14 cellular contexts compared by ENCODE assay signal in the genomic region with DNA sequence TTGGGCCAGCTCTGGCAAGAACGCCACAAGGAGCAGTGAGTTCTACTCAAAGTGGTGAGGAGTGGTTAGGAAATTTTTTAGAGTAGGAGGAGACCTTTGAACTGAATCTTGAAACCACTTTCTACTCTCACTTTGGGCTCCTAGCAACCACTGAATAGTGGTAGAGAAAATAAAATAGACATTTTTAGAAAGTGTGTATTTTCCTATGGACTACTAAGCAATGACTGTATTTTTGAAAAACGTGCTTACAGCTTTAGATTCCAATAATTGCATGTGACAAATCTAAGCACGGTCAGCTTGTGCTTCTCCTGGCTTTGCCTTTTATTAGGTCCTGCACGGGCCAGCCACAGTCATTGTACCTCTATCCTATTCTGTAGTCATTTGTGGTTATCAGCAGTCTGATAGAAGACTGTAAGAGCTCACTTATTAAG. TPM values are rescaled to one million over a fixed set of nuclear protein-coding genes. Genes with fewer than 3 reads are reported as not detected.
DNase-seq lines count a peak whose midpoint lies in the region; ATAC-seq, FAIRE-seq and TF ChIP-seq lines count a peak whose summit lies in the region.
"Had no signal": no experiment of that assay in that cellular context is flagged by ENCODE, and none has a peak within 500 bp of the region (broad histone marks: within the 10 kb centered on the region; RNA-seq: fewer than 3 reads in every experiment).

No MANE protein-coding gene starts in this region.

- CTCF ChIA-PET in GM12878 (lab: Yijun Ruan, JAX): interaction anchor here (0.6 to 2.6 kb wide), 9 partner anchors 9 to 151 kb away, joined by 3 to 11 read pairs (median 4); no protein-coding TSS in a partner anchor

- no peaks in the 10 kb centered on the region for H4K20me1 ChIP-seq in GM12878 (ENCODE audit: control insufficient read depth, insufficient read depth)

- 0 out of 2 replicates have a peak, but pooled peaks have one; percentile 4 for TF ChIP-seq RAD21 in GM12878 (IDR thresholded peaks at IDR 0.05; ENCODE audit: insufficient read depth, low read depth, low read length)

- no peaks in the 10 kb centered on the region for H3K9me3 Mint-ChIP-seq in activated T-cell treated with anti-CD3 and anti-CD28 coated beads, Interleukin-2, amount 50 U/mL, for 4 hours
- H3K9me3 Mint-ChIP-seq in activated T-cell treated with anti-CD3 and anti-CD28 coated beads, Interleukin-2, amount 50 U/mL, for 24 hours: no peaks in the 10 kb centered on the region
- H3K9me3 Mint-ChIP-seq in type B pancreatic cell: no peaks in the 10 kb centered on the region

- SMC1A ChIA-PET in GM12878 (lab: Charles Lee; ENCODE audit: uncharacterized antibody, unreplicated experiment): interaction anchor here (0.8 to 7.8 kb wide), 21 partner anchors 6 to 151 kb away, joined by 3 to 77 read pairs (median 6); a partner anchor contains a TSS

- ATAC-seq in activated T-cell treated with anti-CD3 and anti-CD28 coated beads, Interleukin-2, amount 50 U/mL, for 4 hours: peak; percentile 38 to 61
- ATAC-seq in HG02884 (IDR thresholded peaks at IDR 0.05; ENCODE audit: unreplicated experiment): peak; percentile 52
- peak; percentile 69 for ATAC-seq in GM12878

- in situ Hi-C loops in GM12878 (cut with MboI): no loop called here

- H3K27ac Mint-ChIP-seq in activated T-cell treated with anti-CD3 and anti-CD28 coated beads, Interleukin-2, amount 50 U/mL, for 24 hours: no peak overlapping the region
- peak overlapping the region; percentile 2 for H3K27ac Mint-ChIP-seq in type B pancreatic cell

- peak overlapping the region; percentile 83 for H3K4me2 ChIP-seq in GM12878 (ENCODE audit: control insufficient read depth, insufficient read depth)

- no peak overlapping the region for H3K4me3 Mint-ChIP-seq in activated T-cell treated with anti-CD3 and anti-CD28 coated beads, Interleukin-2, amount 50 U/mL, for 4 hours
- H3K4me3 Mint-ChIP-seq in activated T-cell treated with anti-CD3 and anti-CD28 coated beads, Interleukin-2, amount 50 U/mL, for 24 hours: no peak overlapping the region
- H3K4me3 Mint-ChIP-seq in type B pancreatic cell: no peak overlapping the region

- POLR2A ChIA-PET in GM12878 (lab: Charles Lee): interaction anchor here (1.0 to 3.0 kb wide), 12 partner anchors 9 to 151 kb away, joined by 3 to 15 read pairs (median 4); no protein-coding TSS in a partner anchor

- no peaks in the 10 kb centered on the region for H3K36me3 Mint-ChIP-seq in activated T-cell treated with anti-CD3 and anti-CD28 coated beads, Interleukin-2, amount 50 U/mL, for 4 hours (ENCODE audit: insufficient read depth)
- no peaks in the 10 kb centered on the region for H3K36me3 Mint-ChIP-seq in activated T-cell treated with anti-CD3 and anti-CD28 coated beads, Interleukin-2, amount 50 U/mL, for 24 hours (ENCODE audit: low read depth)
- no peaks in the 10 kb centered on the region for H3K36me3 Mint-ChIP-seq in type B pancreatic cell

- TF ChIP-seq POLR2A in GM12878 (IDR thresholded peaks at IDR 0.05; ENCODE audit: low read depth, low read length): no peak
- no peak for TF ChIP-seq POLR2A in ovary (IDR thresholded peaks at IDR 0.05)

- no peaks in the 10 kb centered on the region for H3K27me3 Mint-ChIP-seq in activated T-cell treated with anti-CD3 and anti-CD28 coated beads, Interleukin-2, amount 50 U/mL, for 4 hours (ENCODE audit: low read depth)
- H3K27me3 Mint-ChIP-seq in activated T-cell treated with anti-CD3 and anti-CD28 coated beads, Interleukin-2, amount 50 U/mL, for 24 hours: peaks cover 10% of the 10 kb centered on the region
- peaks cover 7% of the 10 kb centered on the region for H3K27me3 Mint-ChIP-seq in type B pancreatic cell

- no peak for FAIRE-seq in GM12878 (lab: Jason Lieb, UNC)
- FAIRE-seq in urothelium cell line (lab: Jason Lieb, UNC): no peak
- FAIRE-seq: A204.1, H54 had no signal

- peaks cover 70% of the 10 kb centered on the region for H3K4me1 Mint-ChIP-seq in activated T-cell treated with anti-CD3 and anti-CD28 coated beads, Interleukin-2, amount 50 U/mL, for 4 hours (ENCODE audit: low read depth)
- peaks cover 68% of the 10 kb centered on the region for H3K4me1 Mint-ChIP-seq in activated T-cell treated with anti-CD3 and anti-CD28 coated beads, Interleukin-2, amount 50 U/mL, for 24 hours (ENCODE audit: low read depth)
- H3K4me1 Mint-ChIP-seq in type B pancreatic cell (ENCODE audit: unreplicated experiment): no peaks in the 10 kb centered on the region

- H3K4me1 ChIP-seq in GM12878 (ENCODE audit: control insufficient read depth, insufficient read depth, low read length): peaks cover 88% of the 10 kb centered on the region
- no peaks in the 10 kb centered on the region for H3K4me1 ChIP-seq in ovary (ENCODE audit: insufficient read depth)

- H3K9me3 ChIP-seq in GM12878 (replicated peaks; ENCODE audit: control insufficient read depth, insufficient read depth, low read length): peaks cover 2% of the 10 kb centered on the region; the same call in 2 of the 3 replicates
- no peaks in the 10 kb centered on the region for H3K9me3 ChIP-seq in ovary

- H3K27ac ChIP-seq in GM12878 (ENCODE audit: control insufficient read depth, insufficient read depth) (peak overlapping the region; percentile 77), ovary (no peak overlapping the region)

- TF ChIP-seq EP300 in GM12878 (IDR thresholded peaks at IDR 0.05; ENCODE audit: borderline replicate concordance in 1 of 2, control insufficient read depth in 1 of 2, low read depth in 2 of 2, low read length in 2 of 2) (no peak), ovary (IDR thresholded peaks at IDR 0.05) (no peak)

- TF ChIP-seq CTCF in GM12878 (IDR thresholded peaks at IDR 0.05 in 2 of 3, conservative IDR thresholded peaks at IDR 0.05 in 1 of 3; ENCODE audit: control insufficient read depth in 2 of 3, extremely low read depth in 1 of 3, insufficient read depth in 1 of 3, low read depth in 3 of 3, low read length in 3 of 3) (no peak), type B pancreatic cell (conservative IDR thresholded peaks at IDR 0.05) (no peak), ovary (IDR thresholded peaks at IDR 0.05) (no peak)

- peak overlapping the region; percentile 13 for H2AFZ ChIP-seq in GM12878 (ENCODE audit: control insufficient read depth, low read depth, low read length)

- H3K27me3 ChIP-seq in GM12878 (replicated peaks in 1 of 2; ENCODE audit: control insufficient read depth in 2 of 2, insufficient read depth in 2 of 2, low read length in 1 of 2): no peaks in the 10 kb centered on the region
- H3K27me3 ChIP-seq in ovary: no peaks in the 10 kb centered on the region

- intact Hi-C loops in GM12878 (cut with micrococcal nuclease; ENCODE audit: unreplicated experiment): no loop called here
- intact Hi-C loops in ovary (cut with DNase I): no loop called here

- peak overlapping the region; percentile 22 for H3K9ac ChIP-seq in GM12878 (ENCODE audit: control insufficient read depth, insufficient read depth, low read length)

- H3K36me3 ChIP-seq in GM12878 (ENCODE audit: control insufficient read depth in 2 of 2, insufficient read depth in 2 of 2, low read length in 1 of 2) (no peaks in the 10 kb centered on the region), ovary (no peaks in the 10 kb centered on the region)

- 3% methylated on average over 4 of the region's 4 CpGs for WGBS in GM12878 (ENCODE audit: insufficient coverage, insufficient replicate concordance, low lambda C conversion rate, missing lambda C conversion rate)
- WGBS in ovary, 3 donors: 21 to 40% (median 39%) methylated on average over 4 of the region's 4 CpGs

- DNase-seq in activated T-cell treated with anti-CD3 and anti-CD28 coated beads, Interleukin-2, amount 50 U/mL, for 4 hours: no peak
- no peak for DNase-seq in activated T-cell treated with anti-CD3 and anti-CD28 coated beads, Interleukin-2, amount 50 U/mL, for 24 hours
- DNase-seq in GM12878 (ENCODE audit: low read depth, low spot score) (no peak), type B pancreatic cell (ENCODE audit: extremely low spot score, unreplicated experiment) (no peak), ovary (no peak), urothelium cell line (ENCODE audit: low spot score) (no peak), SKM-1 treated with dmso at 0.1 percent for 144 hours (lab: John Stamatoyannopoulos, UW; ENCODE audit: unreplicated experiment) (no peak)
- DNase-seq: activated T-cell treated with anti-CD3 and anti-CD28 coated beads for 4 hours, head of caudate nucleus, NCI-H446 treated with DMSO at 0.1 percent for 48 hours had no signal

- RAD21 ChIA-PET in GM12878 (lab: Charles Lee; ENCODE audit: unreplicated experiment): interaction anchor here (0.6 to 7.3 kb wide), 25 partner anchors 8 to 138 kb away, joined by 3 to 80 read pairs (median 4); a partner anchor contains a TSS

- H3K4me3 ChIP-seq in GM12878 (peak overlapping the region; percentile 7; the same call in 1 of the 2 replicates), ovary (no peak overlapping the region)

- BruUV-seq in GM12878 (replicated peaks; lab: Mats Ljungman, UMichigan): no TSS peak

- H3K79me2 ChIP-seq in GM12878 (ENCODE audit: control insufficient read depth, insufficient read depth, low read length): no peaks in the 10 kb centered on the region; the same call in none of the 2 replicates

RNA-seq across cellular contexts. Expression of a gene that starts 8.7 kb away (rescaled TPM):
- 10 to 100 TPM in 2 of 3 donors, 1 to 10 TPM in 1; 8.9 to 12.0 (median 11.9) TPM for total RNA-seq in activated T-cell treated with anti-CD3 and anti-CD28 coated beads, Interleukin-2, amount 50 U/mL, for 4 hours
- 290 and 314 TPM in 2 replicates for total RNA-seq in GM12878 (2013; cell fraction: nucleolus; rRNA removed)
- total RNA-seq in GM12878 (2014; rRNA removed) (121 and 148 TPM in 2 replicates), GM12878 (2014; rRNA removed; fragmentation: Illumina TruSeq; extraction: Trizol) (159 and 161 TPM in 2 replicates), GM12878 (2021) (89.0 and 95.4 TPM in 2 replicates), type B pancreatic cell (ENCODE audit: low replicate concordance) (28.4 and 35.5 TPM in 2 replicates), ovary (10 to 100 TPM; 37.1 to 95.2 (median 52.5) TPM)
- 72.9 TPM for polyA plus RNA-seq in GM12878 (2011; ENCODE audit: low read depth)
- polyA plus RNA-seq in GM12878 (2011; rRNA removed) (258 and 363 TPM in 2 replicates), GM12878 (2014; fragmentation: Illumina TruSeq; extraction: Trizol) (155 and 200 TPM in 2 replicates), GM12878 (2014; fragmentation: Nextera tagmentation; extraction: Ambion mirVana) (100 to 1,000 TPM; 182 to 296 TPM), GM12878 (2014; rRNA removed) (96.0 and 113 TPM in 2 replicates), GM12878 (2016; fragmentation: Nextera tagmentation; extraction: Ambion mirVana) (10 to 100 TPM; 95.2 to 99.1 TPM), ovary (10 to 100 TPM; 55.5 to 62.9 TPM)
- polyA plus RNA-seq in GM12878 (2011; cell fraction: cytosol; rRNA removed): 78.2 and 88.9 TPM in 2 replicates
- polyA plus RNA-seq in GM12878 (2011; cell fraction: nucleus; rRNA removed): 69.4 and 105 TPM in 2 replicates
- 102 and 129 TPM in 2 replicates for polyA plus RNA-seq in GM12878 (2012)
- 81.9 and 114 TPM in 2 replicates for polyA minus RNA-seq in GM12878 (2011; rRNA and poly(A)+ RNA removed)
- 53.1 and 61.7 TPM in 2 replicates for polyA minus RNA-seq in GM12878 (2011; cell fraction: cytosol; rRNA and poly(A)+ RNA removed)
- 99.3 and 99.9 TPM in 2 replicates for polyA minus RNA-seq in GM12878 (2011; cell fraction: nucleus; rRNA and poly(A)+ RNA removed)

RNA-seq across cellular contexts. Expression of a gene that starts 54.4 kb away (rescaled TPM):
- total RNA-seq in activated T-cell treated with anti-CD3 and anti-CD28 coated beads, Interleukin-2, amount 50 U/mL, for 4 hours: not detected
- not detected in 2 replicates for total RNA-seq in GM12878 (2013; cell fraction: nucleolus; rRNA removed)
- total RNA-seq in GM12878 (2014; rRNA removed): 0.06 and 0.16 TPM in 2 replicates
- 0.14 and 0.18 TPM in 2 replicates for total RNA-seq in GM12878 (2014; rRNA removed; fragmentation: Illumina TruSeq; extraction: Trizol)
- 0.08 and 0.18 TPM in 2 replicates for total RNA-seq in GM12878 (2021)
- not detected for polyA plus RNA-seq in GM12878 (2011; ENCODE audit: low read depth)
- 0.05 and 0.09 TPM in 2 replicates for polyA plus RNA-seq in GM12878 (2011; rRNA removed)
- 0.01 TPM in 1 of 2 replicates, not detected in the other for polyA plus RNA-seq in GM12878 (2011; cell fraction: cytosol; rRNA removed)
- polyA plus RNA-seq in GM12878 (2011; cell fraction: nucleus; rRNA removed): not detected in 2 replicates
- polyA plus RNA-seq in GM12878 (2012): 0.20 and 0.28 TPM in 2 replicates
- 0.09 TPM in 1 of 2 replicates, not detected in the other for polyA plus RNA-seq in GM12878 (2014; fragmentation: Illumina TruSeq; extraction: Trizol)
- polyA plus RNA-seq in GM12878 (2014; fragmentation: Nextera tagmentation; extraction: Ambion mirVana): under 1 TPM in 1 of 2 experiments, not detected in 1; 0.22 TPM
- polyA plus RNA-seq in GM12878 (2014; rRNA removed): 0.05 and 0.06 TPM in 2 replicates
- polyA plus RNA-seq in GM12878 (2016; fragmentation: Nextera tagmentation; extraction: Ambion mirVana): not detected
- not detected in 2 replicates for polyA minus RNA-seq in GM12878 (2011; rRNA and poly(A)+ RNA removed)
- not detected in 2 replicates for polyA minus RNA-seq in GM12878 (2011; cell fraction: cytosol; rRNA and poly(A)+ RNA removed)
- polyA minus RNA-seq in GM12878 (2011; cell fraction: nucleus; rRNA and poly(A)+ RNA removed): not detected in 2 replicates
- not detected in 2 replicates for total RNA-seq in type B pancreatic cell (ENCODE audit: low replicate concordance)
- not detected for total RNA-seq in ovary
- polyA plus RNA-seq in ovary: not detected
- total RNA-seq: mucosa of gallbladder had no signal
